Comparison of ENCODE assay signal across 13 cellular contexts in genomic region chr20:31602430-31602778, GRCh38. TPM values are rescaled to one million over a fixed set of nuclear protein-coding genes. Genes with fewer than 3 reads are reported as not detected.
A peak's percentile ranks its signal among the peaks of the same experiment; 100 is the strongest.
DNase-seq lines count a peak whose midpoint lies in the region; ATAC-seq and TF ChIP-seq lines count a peak whose summit lies in the region.
"Had no signal": no experiment of that assay in that cellular context is flagged by ENCODE, and none has a peak within 500 bp of the region (broad histone marks: within the 10 kb centered on the region; RNA-seq: fewer than 3 reads in every experiment).

No MANE protein-coding gene starts in this region.

- no peak overlapping the region for H3K4me3 Mint-ChIP-seq in endodermal cell
- H3K4me3 Mint-ChIP-seq in neural progenitor cell: peak overlapping the region; percentile 69

- H3K36me3 Mint-ChIP-seq in endodermal cell (ENCODE audit: low read depth) (peaks cover 20% of the 10 kb centered on the region), neural progenitor cell (peaks cover 15% of the 10 kb centered on the region)

- H3K27me3 ChIP-seq in NT2/D1 (ENCODE audit: insufficient read depth, insufficient read length): no peaks in the 10 kb centered on the region
- no peaks in the 10 kb centered on the region for H3K27me3 ChIP-seq in endodermal cell (ENCODE audit: control insufficient read depth, insufficient read depth, low read length, poor library complexity, severe bottlenecking)
- peaks cover 14% of the 10 kb centered on the region for H3K27me3 ChIP-seq in neural progenitor cell
- H3K27me3 ChIP-seq: ovary had no signal

- no peak overlapping the region for H2AFZ ChIP-seq in neural progenitor cell (replicated peaks)

- H3K9ac ChIP-seq in NT2/D1 (ENCODE audit: insufficient read length, low read depth): peak overlapping the region; percentile 3
- H3K9ac ChIP-seq in endodermal cell (ENCODE audit: extremely low read depth, low read length, poor library complexity, severe bottlenecking): no peak overlapping the region
- no peak overlapping the region for H3K9ac ChIP-seq in neural progenitor cell

- peaks cover 18% of the 10 kb centered on the region for H3K36me3 ChIP-seq in NT2/D1 (ENCODE audit: insufficient read depth, insufficient read length, low read length)
- H3K36me3 ChIP-seq in endodermal cell (ENCODE audit: control insufficient read depth, insufficient read depth, low read length): no peaks in the 10 kb centered on the region
- H3K36me3 ChIP-seq in neural progenitor cell: no peaks in the 10 kb centered on the region
- H3K36me3 ChIP-seq: ovary had no signal

- H3K27ac ChIP-seq in C4-2B (peak overlapping the region; percentile 85; the same call in 1 of the 2 replicates), endodermal cell (ENCODE audit: low read depth, low read length) (peak overlapping the region; percentile 63), neural progenitor cell (no peak overlapping the region)
- H3K27ac ChIP-seq: ovary had no signal

- H3F3A ChIP-seq in neural progenitor cell (ENCODE audit: low read depth): peaks cover 36% of the 10 kb centered on the region

- H3K4me1 Mint-ChIP-seq in endodermal cell: peaks cover 27% of the 10 kb centered on the region
- peaks cover 26% of the 10 kb centered on the region for H3K4me1 Mint-ChIP-seq in neural progenitor cell

- TF ChIP-seq CTCF in C4-2B (conservative IDR thresholded peaks at IDR 0.05) (no peak), endodermal cell (conservative IDR thresholded peaks at IDR 0.05) (no peak), neural progenitor cell (IDR thresholded peaks at IDR 0.05) (no peak)

- H3K27ac Mint-ChIP-seq in endodermal cell (peak overlapping the region; percentile 99), neural progenitor cell (peak overlapping the region; percentile 100)

- no peaks in the 10 kb centered on the region for H3K27me3 Mint-ChIP-seq in endodermal cell (ENCODE audit: insufficient read depth)
- peaks cover 13% of the 10 kb centered on the region for H3K27me3 Mint-ChIP-seq in neural progenitor cell (ENCODE audit: insufficient read depth, low read depth)

- H3K9me3 Mint-ChIP-seq in endodermal cell: no peaks in the 10 kb centered on the region
- H3K9me3 Mint-ChIP-seq in neural progenitor cell: no peaks in the 10 kb centered on the region

- H3K4me1 ChIP-seq in NT2/D1 (ENCODE audit: insufficient read depth, insufficient read length) (peaks cover 4% of the 10 kb centered on the region), endodermal cell (ENCODE audit: control insufficient read depth, insufficient read depth, low read length) (peaks cover 10% of the 10 kb centered on the region), neural progenitor cell (peaks cover 12% of the 10 kb centered on the region)

- H3K9me3 ChIP-seq in NT2/D1 (ENCODE audit: insufficient read depth, low read length) (no peaks in the 10 kb centered on the region), endodermal cell (ENCODE audit: control insufficient read depth, low read length) (no peaks in the 10 kb centered on the region), neural progenitor cell (ENCODE audit: low read depth) (no peaks in the 10 kb centered on the region)
- H3K9me3 ChIP-seq: ovary had no signal

- peaks cover 23% of the 10 kb centered on the region for H3K79me2 ChIP-seq in neural progenitor cell (ENCODE audit: low read depth)

- no peak for DNase-seq in NT2/D1 (ENCODE audit: low read depth, low spot score)
- DNase-seq in endodermal cell: no peak
- no peak for DNase-seq in neural progenitor cell (ENCODE audit: low spot score)
- no peak for DNase-seq in stimulated activated naive CD4-positive, alpha-beta T cell treated with Interleukin-2 at 50 U/mL for 16 hours (lab: John Stamatoyannopoulos, UW)
- DNase-seq in NCI-H345 (lab: John Stamatoyannopoulos, UW): no peak
- DNase-seq in EL: no peak
- DNase-seq: activated T-cell treated with anti-CD3 and anti-CD28 coated beads for 4 hours, aorta, DMS153, NCI-H1417 treated with DMSO at 0.1 percent for 48 hours, ovary had no signal

- H3K4me2 ChIP-seq in neural progenitor cell: no peak overlapping the region

- H3K4me3 ChIP-seq in NT2/D1 (ENCODE audit: insufficient read length, low read depth) (no peak overlapping the region), endodermal cell (ENCODE audit: low read length) (no peak overlapping the region), neural progenitor cell (no peak overlapping the region)
- H3K4me3 ChIP-seq: ovary had no signal

- no peak for ATAC-seq in GM18909 (IDR thresholded peaks at IDR 0.05; ENCODE audit: poor library complexity, unreplicated experiment)

- H4K20me1 ChIP-seq in neural progenitor cell (ENCODE audit: low read depth): peaks cover 19% of the 10 kb centered on the region

- WGBS in endodermal cell (ENCODE audit: insufficient coverage in 1 of 2, insufficient read length in 1 of 2), 2 experiments: 94 to 100% methylated on average over 2 to 4 of the region's 4 CpGs

RNA-seq across cellular contexts. Expression of gene ID1, which starts 2.7 kb away (rescaled TPM):
- 100 to 1,000 TPM; 380 to 447 TPM for total RNA-seq in endodermal cell
- 223 TPM for polyA plus RNA-seq in endodermal cell (2013, experiment 1 of 2)
- polyA plus RNA-seq in endodermal cell (2013, experiment 2 of 2): 194 TPM
- total RNA-seq in neural progenitor cell (ENCODE audit: low replicate concordance): 80.8 and 133 TPM in 2 replicates

RNA-seq across cellular contexts. Expression of gene COX4I2, which starts 35.3 kb away (rescaled TPM):
- total RNA-seq in endodermal cell (not detected), neural progenitor cell (ENCODE audit: low replicate concordance) (not detected in 2 replicates)
- not detected for polyA plus RNA-seq in endodermal cell (2013, experiment 1 of 2)
- polyA plus RNA-seq in endodermal cell (2013, experiment 2 of 2): not detected
